Comparison of ENCODE assay signal across 20 cellular contexts in the genomic region with DNA sequence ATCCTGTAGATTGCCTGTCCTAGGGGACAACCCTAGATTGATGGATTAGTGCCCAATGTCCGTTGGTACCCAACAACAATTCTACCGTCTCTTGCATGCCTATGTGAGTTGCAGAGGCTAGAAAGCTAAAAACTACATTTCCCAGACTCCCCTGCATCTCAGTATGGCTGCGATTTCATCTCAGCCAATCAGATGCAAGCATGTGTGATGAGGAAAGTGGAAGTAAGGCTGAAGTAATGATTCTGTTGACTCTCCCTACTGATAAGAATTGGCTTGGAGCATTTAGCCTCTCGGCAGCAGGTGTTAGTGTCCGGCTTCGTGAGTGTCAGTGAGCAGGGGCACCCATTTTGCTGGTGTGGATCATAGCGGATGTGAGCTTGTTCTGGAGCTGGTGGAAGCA.
DNase-seq lines count a peak whose midpoint lies in the region; ATAC-seq, FAIRE-seq and TF ChIP-seq lines count a peak whose summit lies in the region.
"Had no signal": no experiment of that assay in that cellular context is flagged by ENCODE, and none has a peak within 500 bp of the region (broad histone marks: within the 10 kb centered on the region; RNA-seq: fewer than 3 reads in every experiment).

No MANE protein-coding gene starts in this region.

- H3K79me2 ChIP-seq in GM12878 (ENCODE audit: control insufficient read depth, insufficient read depth, low read length) = no peaks in the 10 kb centered on the region
- H3K79me2 ChIP-seq: parathyroid adenoma had no signal

- intact Hi-C loops in GM12878 (cut with micrococcal nuclease; ENCODE audit: unreplicated experiment) = no loop called here

- no peak overlapping the region for H3K23ac ChIP-seq in neuronal stem cell (ENCODE audit: low read depth, low read length, poor library complexity)

- peak; percentile 19 for DNase-seq in H4 (ENCODE audit: low spot score)
- DNase-seq in KBM-7 = peak; percentile 9
- no peak for DNase-seq in GM12878 (ENCODE audit: low read depth, low spot score)
- no peak for DNase-seq in neuronal stem cell (ENCODE audit: low spot score)
- DNase-seq in SHP77 (lab: John Stamatoyannopoulos, UW) = no peak
- no peak for DNase-seq in GM12892 (ENCODE audit: insufficient read length)
- DNase-seq: activated CD8-positive, alpha-beta memory T cell treated with anti-CD3 and anti-CD28 coated beads, Interleukin-2, amount 10 ng/mL, durations not matched to agents 7 days and 5 days; adrenal gland; C1 segment of cervical spinal cord; caudate nucleus; EL; HCEC 1CT; left ventricle myocardium superior; NCI-H1417; SHP77 treated with DMSO at 0.1 percent for 48 hours had no signal

- TF ChIP-seq RAD21 in GM12878 (IDR thresholded peaks at IDR 0.05; ENCODE audit: insufficient read depth, low read depth, low read length) = no peak

- no peak overlapping the region for H3K4me3 ChIP-seq in GM12878
- no peak overlapping the region for H3K4me3 ChIP-seq in neuronal stem cell (ENCODE audit: low read length in 2 of 2)
- H3K4me3 ChIP-seq: adrenal gland, smooth muscle cell, tibial artery had no signal

- no peak overlapping the region for H2BK15ac ChIP-seq in neuronal stem cell (ENCODE audit: low read length)

- no peak overlapping the region for H3K9ac ChIP-seq in GM12878 (ENCODE audit: control insufficient read depth, insufficient read depth, low read length)
- no peak overlapping the region for H3K9ac ChIP-seq in neuronal stem cell (ENCODE audit: low read depth, low read length, poor library complexity)
- H3K9ac ChIP-seq: parathyroid adenoma had no signal

- RAD21 ChIA-PET in GM12878 (lab: Charles Lee; ENCODE audit: unreplicated experiment) = no interaction called here

- H2AFZ ChIP-seq in GM12878 (ENCODE audit: control insufficient read depth, low read depth, low read length) (no peak overlapping the region), neuronal stem cell (ENCODE audit: low read length) (peak overlapping the region; percentile 26)
- H2AFZ ChIP-seq: parathyroid adenoma had no signal

- 19% methylated on average over 7 of the region's 7 CpGs for WGBS in GM12878 (ENCODE audit: insufficient coverage, insufficient replicate concordance, low lambda C conversion rate, missing lambda C conversion rate)
- WGBS in neuronal stem cell (ENCODE audit: extremely low coverage in 2 of 2, insufficient read length in 2 of 2, insufficient replicate concordance in 1 of 2), 2 donors = no CpG with 5 or more reads among the region's 7 CpGs

- H3K27ac ChIP-seq in GM12878 (ENCODE audit: control insufficient read depth, insufficient read depth) (no peak overlapping the region), neuronal stem cell (replicated peaks; ENCODE audit: low read length) (no peak overlapping the region)
- H3K27ac ChIP-seq: adrenal gland, parathyroid adenoma, tibial artery had no signal

- H3K4ac ChIP-seq in neuronal stem cell (ENCODE audit: low read length) = no peak overlapping the region

- no peaks in the 10 kb centered on the region; a peak in 1 of 4 replicates for H3K27me3 ChIP-seq in GM12878 (replicated peaks in 1 of 2; ENCODE audit: control insufficient read depth in 2 of 2, insufficient read depth in 2 of 2, low read length in 1 of 2)
- H3K27me3 ChIP-seq in neuronal stem cell (ENCODE audit: control insufficient read depth in 3 of 3, insufficient read depth in 3 of 3, low read depth in 1 of 3, low read length in 3 of 3) = no peaks in the 10 kb centered on the region
- H3K27me3 ChIP-seq: adrenal gland, tibial artery had no signal

- H3K4me2 ChIP-seq in GM12878 (ENCODE audit: control insufficient read depth, insufficient read depth) (no peak overlapping the region), neuronal stem cell (ENCODE audit: insufficient read depth, low read length, poor library complexity, severe bottlenecking) (no peak overlapping the region)
- H3K4me2 ChIP-seq: smooth muscle cell had no signal

- H2BK12ac ChIP-seq in neuronal stem cell (ENCODE audit: low read length) = no peak overlapping the region

- H2AK5ac ChIP-seq in neuronal stem cell (ENCODE audit: low read depth, low read length) = no peak overlapping the region

- H3K36me3 ChIP-seq in GM12878 (ENCODE audit: control insufficient read depth in 2 of 2, insufficient read depth in 2 of 2, low read length in 1 of 2) (no peaks in the 10 kb centered on the region), neuronal stem cell (replicated peaks in 1 of 2; ENCODE audit: control insufficient read depth in 2 of 2, insufficient read depth in 2 of 2, low read length in 2 of 2) (no peaks in the 10 kb centered on the region)
- H3K36me3 ChIP-seq: adrenal gland, tibial artery had no signal

- H3K79me1 ChIP-seq in neuronal stem cell (ENCODE audit: low read depth, low read length) = no peaks in the 10 kb centered on the region

- no peak overlapping the region for H3K18ac ChIP-seq in neuronal stem cell (ENCODE audit: low read length)

- no peak overlapping the region for H3K14ac ChIP-seq in neuronal stem cell (ENCODE audit: low read length)

- CTCF ChIA-PET in GM12878 (lab: Yijun Ruan, JAX) = no interaction called here

- peak; percentile 38; the same call in 1 of the 3 replicates for ATAC-seq in GM12878
- ATAC-seq in GM18873 (IDR thresholded peaks at IDR 0.05; ENCODE audit: low FRiP score, unreplicated experiment) = no peak
- ATAC-seq: activated CD4-positive, CD25-positive, alpha-beta regulatory T cell treated with anti-CD3 and anti-CD28 coated beads, Interleukin-2, amount 50 U/mL, for 24 hours; activated CD8-positive, alpha-beta memory T cell treated with anti-CD3 and anti-CD28 coated beads, Interleukin-2, amount 10 ng/mL, durations not matched to agents 7 days and 5 days; left ventricle myocardium superior had no signal

- TF ChIP-seq POLR2A in GM12878 (IDR thresholded peaks at IDR 0.05; ENCODE audit: low read depth, low read length) (no peak), GM12892 (IDR thresholded peaks at IDR 0.05; ENCODE audit: low read depth, low read length) (no peak)

- no peak overlapping the region for H2BK120ac ChIP-seq in neuronal stem cell (ENCODE audit: low read depth, low read length)

- H4K20me1 ChIP-seq in GM12878 (ENCODE audit: control insufficient read depth, insufficient read depth) = no peaks in the 10 kb centered on the region; the same call in 1 of the 2 replicates

- TF ChIP-seq CTCF in GM12878 (IDR thresholded peaks at IDR 0.05 in 2 of 3, conservative IDR thresholded peaks at IDR 0.05 in 1 of 3; ENCODE audit: control insufficient read depth in 2 of 3, extremely low read depth in 1 of 3, insufficient read depth in 1 of 3, low read depth in 3 of 3, low read length in 3 of 3) = no peak

- SMC1A ChIA-PET in GM12878 (lab: Charles Lee; ENCODE audit: uncharacterized antibody, unreplicated experiment) = no interaction called here

- in situ Hi-C loops in KBM-7 (cut with MboI; ENCODE audit: low pct_unique_long_range_greater_than_20kb, low sequenced_read_pairs) = no loop called here
- in situ Hi-C loops in GM12878 (cut with MboI) = no loop called here

- no peak overlapping the region for H4K8ac ChIP-seq in neuronal stem cell (ENCODE audit: low read depth, low read length)

- H3K9me3 ChIP-seq in GM12878 (replicated peaks; ENCODE audit: control insufficient read depth, insufficient read depth, low read length) = no peaks in the 10 kb centered on the region
- no peaks in the 10 kb centered on the region for H3K9me3 ChIP-seq in neuronal stem cell (replicated peaks in 1 of 2; ENCODE audit: control insufficient read depth in 2 of 2, insufficient read depth in 1 of 2, low read depth in 1 of 2, low read length in 2 of 2)
- H3K9me3 ChIP-seq: adrenal gland, tibial artery had no signal

- no peak overlapping the region for H4K91ac ChIP-seq in neuronal stem cell (ENCODE audit: low read depth, low read length, poor library complexity)

- no TSS peak for BruUV-seq in GM12878 (replicated peaks; lab: Mats Ljungman, UMichigan)

- H3K4me1 ChIP-seq in GM12878 (ENCODE audit: control insufficient read depth, insufficient read depth, low read length) (no peaks in the 10 kb centered on the region), neuronal stem cell (ENCODE audit: control insufficient read depth in 2 of 2, insufficient read depth in 1 of 2, low read depth in 1 of 2, low read length in 2 of 2) (peaks cover 0 to 2% of the 10 kb centered on the region in 2 donors)
- H3K4me1 ChIP-seq: adrenal gland, parathyroid adenoma, tibial artery had no signal

- TF ChIP-seq EP300 in GM12878 (IDR thresholded peaks at IDR 0.05; ENCODE audit: borderline replicate concordance in 1 of 2, control insufficient read depth in 1 of 2, low read depth in 2 of 2, low read length in 2 of 2) = no peak

- H2BK5ac ChIP-seq in neuronal stem cell (ENCODE audit: low read length) = no peak overlapping the region

- POLR2A ChIA-PET in GM12878 (lab: Charles Lee) = no interaction called here

- no peak for FAIRE-seq in GM12878 (lab: Jason Lieb, UNC)
- no peak for FAIRE-seq in GM12892 (lab: Jason Lieb, UNC)

TF ChIP-seq in GM12878, 131 proteins besides CTCF, POLR2A, EP300 and RAD21 (continues in another document):
- TF ChIP-seq HCFC1 (IDR thresholded peaks at IDR 0.05; ENCODE audit: low read length) (peak; percentile 60), ATF2 (IDR thresholded peaks at IDR 0.05; ENCODE audit: low read length) (no peak)

Comparison
In these comparisons a context has a peak if more than half of its experiments do, and no peak if none do; other contexts are left out.
1. DNase-seq: peak in H4 (single experiment) and KBM-7 (single experiment); none in GM12878 (single experiment), neuronal stem cell (single experiment), SHP77 (0 of 2) and GM12892 (single experiment).